19 cellular contexts compared by ENCODE assay signal in genomic region chr4:90996813-90997212, GRCh38.
A peak's percentile ranks its signal among the peaks of the same experiment; 100 is the strongest.
DNase-seq lines count a peak whose midpoint lies in the region; ATAC-seq and TF ChIP-seq lines count a peak whose summit lies in the region.
"Had no signal": no experiment of that assay in that cellular context is flagged by ENCODE, and none has a peak within 500 bp of the region (broad histone marks: within the 10 kb centered on the region; RNA-seq: fewer than 3 reads in every experiment).

No MANE protein-coding gene starts in this region.

- no peaks in the 10 kb centered on the region for H3K27me3 ChIP-seq in CD4-positive, alpha-beta memory T cell (ENCODE audit: insufficient read depth, low read length)
- no peaks in the 10 kb centered on the region for H3K27me3 ChIP-seq in right cardiac atrium (ENCODE audit: control insufficient read depth, insufficient read depth)
- H3K27me3 ChIP-seq: Peyer's patch had no signal

- peaks cover 0 to 10% (median 3%) of the 10 kb centered on the region in 8 donors for H3K9me3 Mint-ChIP-seq in CD4-positive, alpha-beta memory T cell
- H3K9me3 Mint-ChIP-seq: H9; T-helper 1 cell treated with Interleukin-12 subunit alpha and Interleukin-12 subunit beta and Interleukin-4 antibody, amounts not matched to agents 30 μg/mL and 1 μg/mL, for 36 hours had no signal

- no peaks in the 10 kb centered on the region for H3K4me1 ChIP-seq in CD4-positive, alpha-beta memory T cell (ENCODE audit: insufficient read depth, low read length)
- no peaks in the 10 kb centered on the region for H3K4me1 ChIP-seq in right cardiac atrium (ENCODE audit: control insufficient read depth, insufficient read depth, low read length)
- H3K4me1 ChIP-seq: Peyer's patch had no signal

- H3K4me1 Mint-ChIP-seq in CD4-positive, alpha-beta memory T cell: no peaks in the 10 kb centered on the region

- no peak for DNase-seq in GM13976 (ENCODE audit: low spot score)
- DNase-seq in CD4-positive, alpha-beta memory T cell: no peak
- no peak for DNase-seq in SHP77 treated with DMSO at 0.1 percent for 48 hours (lab: John Stamatoyannopoulos, UW)
- DNase-seq in right cardiac atrium: no peak
- DNase-seq: CD8-positive, alpha-beta T cell; DND-41; H9; NCI-H1417 treated with DMSO at 0.1 percent for 48 hours; NCI-H2029; NCI-H748 treated with DMSO at 0.1 percent for 48 hours; Peyer's patch; Right ventricle myocardium superior; SK-N-SH had no signal

- in situ Hi-C loops in GM13976 (cut with MboI; ENCODE audit: low sequenced_read_pairs, unreplicated experiment): no loop called here

- POLR2A ChIA-PET in CD4-positive, alpha-beta memory T cell (lab: Charles Lee; ENCODE audit: partially characterized antibody): no interaction called here

- intact Hi-C loops in CD4-positive, alpha-beta memory T cell (cut with micrococcal nuclease): no loop called here
- intact Hi-C loops in right cardiac atrium (cut with DNase I): no loop called here

- H3K27ac Mint-ChIP-seq in CD4-positive, alpha-beta memory T cell: no peak overlapping the region
- H3K27ac Mint-ChIP-seq: CD8-positive, alpha-beta T cell; H9; T-helper 1 cell treated with Interleukin-12 subunit alpha and Interleukin-12 subunit beta and Interleukin-4 antibody, amounts not matched to agents 30 μg/mL and 1 μg/mL, for 36 hours had no signal

- TF ChIP-seq CTCF in GM13976 (IDR thresholded peaks at IDR 0.05; ENCODE audit: borderline replicate concordance, control extremely low read depth, extremely low read depth, insufficient read depth, missing control alignments): no peak

- H3K4me3 ChIP-seq in CD4-positive, alpha-beta memory T cell (ENCODE audit: low read length in 2 of 2): no peak overlapping the region
- H3K4me3 ChIP-seq in right cardiac atrium (ENCODE audit: low read length): no peak overlapping the region
- H3K4me3 ChIP-seq: K562, Peyer's patch had no signal

- no peak overlapping the region for H3K4me3 Mint-ChIP-seq in CD4-positive, alpha-beta memory T cell
- H3K4me3 Mint-ChIP-seq: CD8-positive, alpha-beta T cell; H9; T-helper 1 cell treated with Interleukin-12 subunit alpha and Interleukin-12 subunit beta and Interleukin-4 antibody, amounts not matched to agents 30 μg/mL and 1 μg/mL, for 36 hours had no signal

- 93% methylated on average over 1 of the region's 1 CpG for WGBS in right cardiac atrium

- H3K36me3 Mint-ChIP-seq in CD4-positive, alpha-beta memory T cell: no peaks in the 10 kb centered on the region
- H3K36me3 Mint-ChIP-seq: CD8-positive, alpha-beta T cell had no signal

- ATAC-seq in GM18511 (IDR thresholded peaks at IDR 0.05; ENCODE audit: unreplicated experiment) (peak; percentile 69), GM21423 (IDR thresholded peaks at IDR 0.05; ENCODE audit: unreplicated experiment) (peak; percentile 60), HG03097 (IDR thresholded peaks at IDR 0.05; ENCODE audit: low FRiP score, unreplicated experiment) (peak; percentile 63), HG03571 (IDR thresholded peaks at IDR 0.05; ENCODE audit: unreplicated experiment) (peak; percentile 81), right cardiac atrium (no peak)
- ATAC-seq: CD8-positive, alpha-beta T cell; K562 had no signal

- CTCF ChIA-PET in CD4-positive, alpha-beta memory T cell (lab: Charles Lee; ENCODE audit: partially characterized antibody): no interaction called here

- H3K27me3 Mint-ChIP-seq in CD4-positive, alpha-beta memory T cell: no peaks in the 10 kb centered on the region

- no peak overlapping the region for H3K27ac ChIP-seq in CD4-positive, alpha-beta memory T cell (ENCODE audit: low read depth, low read length)
- H3K27ac ChIP-seq in right cardiac atrium (ENCODE audit: low read length): no peak overlapping the region
- H3K27ac ChIP-seq: Peyer's patch had no signal

- no peaks in the 10 kb centered on the region for H3K9me3 ChIP-seq in CD4-positive, alpha-beta memory T cell (ENCODE audit: control insufficient read depth in 1 of 2, low read length in 2 of 2)
- H3K9me3 ChIP-seq in right cardiac atrium (ENCODE audit: control insufficient read depth, low read length): no peaks in the 10 kb centered on the region
- H3K9me3 ChIP-seq: Peyer's patch, SK-N-SH had no signal

- H3K36me3 ChIP-seq in CD4-positive, alpha-beta memory T cell (ENCODE audit: insufficient read depth, low read length): no peaks in the 10 kb centered on the region
- H3K36me3 ChIP-seq: Peyer's patch had no signal

Comparison
In these comparisons a context has a peak if more than half of its experiments do, and no peak if none do; other contexts are left out.
1. ATAC-seq: peak in GM18511 (single experiment), GM21423 (single experiment), HG03097 (single experiment) and HG03571 (single experiment); none in right cardiac atrium (0 of 2).